ENCODE assay signal across 20 cellular contexts in genomic region chr16:66057056-66057455, GRCh38.
"Had no signal": no experiment of that assay in that cellular context is flagged by ENCODE, and none has a peak within 500 bp of the region (broad histone marks: within the 10 kb centered on the region; RNA-seq: fewer than 3 reads in every experiment).

No MANE protein-coding gene starts in this region.

- H3K27me3 Mint-ChIP-seq: activated naive CD8-positive, alpha-beta T cell treated with anti-CD3 and anti-CD28 coated beads, Interleukin-2, amount 10 ng/mL, durations not matched to agents 7 days and 5 days had no signal

- DNase-seq: activated naive CD4-positive, alpha-beta T cell treated with Interleukin-2 at 50 U/mL for 16 hours; activated naive CD8-positive, alpha-beta T cell treated with anti-CD3 and anti-CD28 coated beads, Interleukin-2, amount 10 ng/mL, durations not matched to agents 7 days and 5 days; activated T-cell treated with anti-CD3 and anti-CD28 coated beads, Interleukin-2, amount 50 U/mL, for 24 hours; amygdala; dermis blood vessel endothelial cell; effector CD8-positive, alpha-beta T cell; foreskin keratinocyte; immature natural killer cell; ovary; stimulated activated CD4-positive, alpha-beta T cell treated with anti-CD3 and anti-CD28 coated beads, Interleukin-4, amount 100 ng/mL, for 4 hours; stimulated activated naive CD8-positive, alpha-beta T cell treated with anti-CD3 and anti-CD28 coated beads, Interleukin-15, Interleukin-2, amounts not matched to agents 100 U/mL and 50 U/mL, for 24 hours; T-helper 9 cell; thyroid gland had no signal

- H3K4me1 Mint-ChIP-seq: activated naive CD8-positive, alpha-beta T cell treated with anti-CD3 and anti-CD28 coated beads, Interleukin-2, amount 10 ng/mL, durations not matched to agents 7 days and 5 days; immature natural killer cell had no signal

- ATAC-seq: esophagus mucosa; foreskin keratinocyte; left lobe of liver; stimulated activated naive CD8-positive, alpha-beta T cell treated with anti-CD3 and anti-CD28 coated beads, Interleukin-15, Interleukin-2, amounts not matched to agents 100 U/mL and 50 U/mL, for 24 hours had no signal

- H3K36me3 ChIP-seq: neutrophil, ovary, prostate gland, thyroid gland had no signal

- H3K4me1 ChIP-seq: foreskin keratinocyte, prostate gland, thyroid gland had no signal

- H3K27ac ChIP-seq: foreskin keratinocyte, neutrophil, prostate gland, thyroid gland had no signal

- H3K27ac Mint-ChIP-seq: activated naive CD8-positive, alpha-beta T cell treated with anti-CD3 and anti-CD28 coated beads, Interleukin-2, amount 10 ng/mL, durations not matched to agents 7 days and 5 days; activated T-cell treated with anti-CD3 and anti-CD28 coated beads, Interleukin-2, amount 50 U/mL, for 24 hours; immature natural killer cell; mesothelial cell of epicardium had no signal

- H3K27me3 ChIP-seq: ovary, thyroid gland had no signal

- H3K9me3 Mint-ChIP-seq: activated naive CD8-positive, alpha-beta T cell treated with anti-CD3 and anti-CD28 coated beads, Interleukin-2, amount 10 ng/mL, durations not matched to agents 7 days and 5 days; activated T-cell treated with anti-CD3 and anti-CD28 coated beads, Interleukin-2, amount 50 U/mL, for 24 hours; mesothelial cell of epicardium; nephron had no signal

- H3K36me3 Mint-ChIP-seq: activated naive CD8-positive, alpha-beta T cell treated with anti-CD3 and anti-CD28 coated beads, Interleukin-2, amount 10 ng/mL, durations not matched to agents 7 days and 5 days; immature natural killer cell; mesothelial cell of epicardium had no signal

- H3K4me3 ChIP-seq: ovary, prostate gland, thyroid gland had no signal

- FAIRE-seq: endothelial cell of umbilical vein had no signal

- H3K4me3 Mint-ChIP-seq: activated naive CD8-positive, alpha-beta T cell treated with anti-CD3 and anti-CD28 coated beads, Interleukin-2, amount 10 ng/mL, durations not matched to agents 7 days and 5 days; activated T-cell treated with anti-CD3 and anti-CD28 coated beads, Interleukin-2, amount 50 U/mL, for 24 hours; immature natural killer cell; mesothelial cell of epicardium; nephron had no signal

- H3K9me3 ChIP-seq: neutrophil, ovary, prostate gland, thyroid gland had no signal
